Comparison of ENCODE assay signal across 27 cellular contexts in genomic region chr9:126938332-126938731, GRCh38.
"Had no signal": no experiment of that assay in that cellular context is flagged by ENCODE, and none has a peak within 500 bp of the region (broad histone marks: within the 10 kb centered on the region; RNA-seq: fewer than 3 reads in every experiment).

No MANE protein-coding gene starts in this region.

- H3K27me3 ChIP-seq: body of pancreas, cardiac muscle cell, colonic mucosa, hepatocyte, ovary, sigmoid colon, suprapubic skin, tibial artery had no signal

- H3K4me2 ChIP-seq: hepatocyte, smooth muscle cell had no signal

- H2AFZ ChIP-seq: hepatocyte had no signal

- H3K9me3 ChIP-seq: body of pancreas, colonic mucosa, left ventricle myocardium inferior, mucosa of descending colon, ovary, sigmoid colon, suprapubic skin, tibial artery had no signal

- H3K4me1 ChIP-seq: colonic mucosa, tibial artery had no signal

- H3K4me3 ChIP-seq: body of pancreas, cardiac muscle cell, colonic mucosa, hepatocyte, left ventricle myocardium inferior, mucosa of descending colon, ovary, sigmoid colon, smooth muscle cell, suprapubic skin, tibial artery had no signal

- H3K27ac ChIP-seq: body of pancreas, cardiac muscle cell, colonic mucosa, epithelial cell of prostate, left ventricle myocardium inferior, ovary, sigmoid colon, suprapubic skin, tibial artery had no signal

- H3K36me3 ChIP-seq: cardiac muscle cell, colonic mucosa, left ventricle myocardium inferior, ovary, sigmoid colon, suprapubic skin, tibial artery had no signal

- DNase-seq: activated CD4-positive, alpha-beta T cell treated with anti-CD3 and anti-CD28 coated beads for 1 hour; activated CD4-positive, alpha-beta T cell treated with anti-CD3 and anti-CD28 coated beads, Interleukin-2, amount 10 ng/mL, durations not matched to agents 7 days and 5 days; activated CD8-positive, alpha-beta T cell treated with anti-CD3 and anti-CD28 coated beads for 36 hours; activated T-cell treated with anti-CD3 and anti-CD28 coated beads, Interleukin-2, amount 50 U/mL, for 4 hours; aorta; body of pancreas; cerebellar nuclear complex; colonic mucosa; effector CD8-positive, alpha-beta T cell; glutamatergic neuron; islet precursor cell; left ventricle myocardium inferior; mucosa of descending colon; nephron progenitor cell; ovary; retina; sigmoid colon; stimulated activated CD4-positive, alpha-beta T cell treated with anti-CD3 and anti-CD28 coated beads, Interleukin-1b, Interleukin-23, amount 100 ng/mL, for 48 hours; stimulated activated CD4-positive, alpha-beta T cell treated with anti-CD3 and anti-CD28 coated beads, Interleukin-4, amount 100 ng/mL, for 4 hours; stimulated activated CD8-positive, alpha-beta memory T cell treated with anti-CD3 and anti-CD28 coated beads, Interleukin-4, amount 100 ng/mL, for 48 hours; tibial artery had no signal

- ATAC-seq: activated CD8-positive, alpha-beta T cell treated with anti-CD3 and anti-CD28 coated beads for 36 hours; activated T-cell treated with anti-CD3 and anti-CD28 coated beads, Interleukin-2, amount 50 U/mL, for 4 hours; body of pancreas; mucosa of descending colon; stimulated activated memory B cell treated with anti-CD40 and anti-IgM and Interleukin-4, amounts not matched to agents 10 μg/mL and 1 μg/mL and 100 μg/mL, for 72 hours had no signal
